In the genomic region with DNA sequence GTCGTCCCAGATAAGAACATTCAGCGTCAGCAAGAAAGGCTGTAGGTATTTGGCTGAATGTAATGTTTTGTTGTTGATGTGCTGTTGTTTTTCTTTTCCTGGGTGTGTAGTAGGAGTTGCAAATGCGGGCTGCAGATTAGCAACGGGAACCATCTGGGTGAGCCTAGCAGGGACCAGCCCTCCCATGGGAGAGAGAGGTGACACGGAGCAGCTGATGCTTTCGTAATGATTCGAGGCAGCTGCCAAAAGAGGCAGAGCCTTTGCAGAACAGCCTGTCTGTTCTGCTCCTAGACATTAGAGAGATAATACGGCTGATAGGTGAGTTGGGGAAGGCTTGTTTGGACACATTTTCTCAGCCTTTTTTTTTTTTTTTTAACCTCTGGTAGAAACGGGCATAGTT, we compare ENCODE assay signal across 16 cellular contexts. TPM values are rescaled to one million over a fixed set of nuclear protein-coding genes. Genes with fewer than 3 reads are reported as not detected.
DNase-seq lines count a peak whose midpoint lies in the region; ATAC-seq and TF ChIP-seq lines count a peak whose summit lies in the region.
"Had no signal": no experiment of that assay in that cellular context is flagged by ENCODE, and none has a peak within 500 bp of the region (broad histone marks: within the 10 kb centered on the region; RNA-seq: fewer than 3 reads in every experiment).

No MANE protein-coding gene starts in this region.

- ATAC-seq in GM21360 (IDR thresholded peaks at IDR 0.05; ENCODE audit: unreplicated experiment), result no peak
- ATAC-seq: stimulated activated effector memory CD8-positive, alpha-beta T cell treated with anti-CD3 and anti-CD28 coated beads, Interleukin-12 subunit alpha, Interleukin-12 subunit beta, amount 100 ng/mL, for 72 hours had no signal

- H3K36me3 ChIP-seq in GM23248 (ENCODE audit: low read depth) (no peaks in the 10 kb centered on the region), adrenal gland (replicated peaks in 1 of 2) (no peaks in the 10 kb centered on the region)
- H3K36me3 ChIP-seq: brain microvascular endothelial cell had no signal

- no peaks in the 10 kb centered on the region for H3K9me3 ChIP-seq in GM23248 (ENCODE audit: low read depth)
- H3K9me3 ChIP-seq in adrenal gland (replicated peaks in 1 of 3), result no peaks in the 10 kb centered on the region

- intact Hi-C loops in adrenal gland (cut with DNase I), result no loop called here

- no peak for TF ChIP-seq POLR2A in adrenal gland (IDR thresholded peaks at IDR 0.05)

- no peak overlapping the region for H3K4me2 ChIP-seq in GM23248 (ENCODE audit: unreplicated experiment)

- H3K27ac ChIP-seq in GM23248, result no peak overlapping the region
- H3K27ac ChIP-seq in adrenal gland, result peak overlapping the region in 1 of 5 donors; percentile 26
- H3K27ac ChIP-seq: brain microvascular endothelial cell had no signal

- no peaks in the 10 kb centered on the region for H3F3A ChIP-seq in GM23248 (ENCODE audit: insufficient read depth)

- no peaks in the 10 kb centered on the region for H3K9me2 ChIP-seq in GM23248 (ENCODE audit: insufficient read depth)

- H3K27me3 ChIP-seq in GM23248 (replicated peaks; ENCODE audit: insufficient read depth) (no peaks in the 10 kb centered on the region; the same call in 1 of the 2 replicates), adrenal gland (no peaks in the 10 kb centered on the region)
- H3K27me3 ChIP-seq: brain microvascular endothelial cell had no signal

- WGBS in GM23248 (ENCODE audit: low coverage in 1 of 2, low lambda C conversion rate in 2 of 2, missing lambda C conversion rate in 2 of 2), 2 experiments, result 5 to 6% methylated on average over 9 of the region's 9 CpGs
- WGBS in adrenal gland, 4 donors, result 28 to 37% (median 32%) methylated on average over 9 of the region's 9 CpGs

- H3K9ac ChIP-seq in GM23248, result no peak overlapping the region

- H3K79me2 ChIP-seq in GM23248 (ENCODE audit: insufficient read depth), result no peaks in the 10 kb centered on the region

- no peaks in the 10 kb centered on the region for H4K20me1 ChIP-seq in GM23248 (ENCODE audit: insufficient read depth)

- TF ChIP-seq CTCF in adrenal gland (IDR thresholded peaks at IDR 0.05), result no peak

- H3K4me3 ChIP-seq in GM23248, result no peak overlapping the region
- H3K4me3 ChIP-seq in adrenal gland, result no peak overlapping the region

- H3K4me1 ChIP-seq in GM23248 (ENCODE audit: insufficient read depth) (no peaks in the 10 kb centered on the region), adrenal gland (replicated peaks in 1 of 2) (no peaks in the 10 kb centered on the region)

- DNase-seq in AG08395 (ENCODE audit: low spot score), result peak; percentile 8
- DNase-seq in GM23248, result peak; percentile 2
- DNase-seq in adrenal gland, result peak; percentile 14 to 78 (median 21)
- DNase-seq in islet precursor cell, result peak; percentile 74
- DNase-seq in stimulated activated CD4-positive, alpha-beta T cell treated with anti-CD3 and anti-CD28 coated beads, Interleukin-2, amount 100 ng/mL, for 48 hours, result no peak
- DNase-seq in AML-193 (lab: John Stamatoyannopoulos, UW), result no peak
- DNase-seq in stimulated activated naive CD4-positive, alpha-beta T cell treated with Interleukin-2 at 50 U/mL for 16 hours (lab: John Stamatoyannopoulos, UW), result no peak
- DNase-seq: activated CD4-positive, alpha-beta memory T cell treated with anti-CD3 and anti-CD28 coated beads, Interleukin-2, amount 10 ng/mL, durations not matched to agents 7 days and 5 days; activated effector memory CD4-positive, alpha-beta T cell treated with Interleukin-2 at 50 U/mL for 16 hours; brain microvascular endothelial cell; NCI-H2029 treated with DMSO at 0.1 percent for 48 hours; stimulated activated CD4-positive, alpha-beta T cell treated with anti-CD3 and anti-CD28 coated beads, Interleukin-1b, Interleukin-23, amount 100 ng/mL, for 48 hours; T-helper 9 cell had no signal

- no peak overlapping the region for H2AFZ ChIP-seq in GM23248

- in situ Hi-C loops in GM23248 (cut with MboI), result no loop called here

RNA-seq across cellular contexts. Expression of a gene that starts 25.3 kb away (rescaled TPM):
- not detected in 2 replicates for total RNA-seq in GM23248 (2014; rRNA removed; shearing (Covaris generic))
- polyA plus RNA-seq in GM23248 (2016; fragmentation: Nextera tagmentation; extraction: Ambion mirVana) (not detected in 2 replicates), adrenal gland (1 to 10 TPM; 1.8 to 7.2 (median 3.1) TPM)
- total RNA-seq in adrenal gland, result 1 to 10 TPM in 3 of 8 donors, under 1 TPM in 1, not detected in 4; 0.27 to 4.0 (median 1.8) TPM
- total RNA-seq: activated CD4-positive, alpha-beta memory T cell treated with anti-CD3 and anti-CD28 coated beads, Interleukin-2, amount 10 ng/mL, durations not matched to agents 7 days and 5 days; posterior vena cava had no signal

Comparison
In these comparisons a context has a peak if more than half of its experiments do, and no peak if none do; other contexts are left out.
1. DNase-seq: peak in AG08395 (single experiment), GM23248 (single experiment), adrenal gland (7 of 7) and islet precursor cell (single experiment); none in stimulated activated CD4-positive, alpha-beta T cell treated with anti-CD3 and anti-CD28 coated beads, Interleukin-2, amount 100 ng/mL, for 48 hours (0 of 2), AML-193 (0 of 2) and stimulated activated naive CD4-positive, alpha-beta T cell treated with Interleukin-2 at 50 U/mL for 16 hours (single experiment).